1 cellular context compared by ENCODE assay signal in genomic region chr9:14326264-14326826, GRCh38.
TF ChIP-seq lines count a peak whose summit lies in the region.

No MANE protein-coding gene starts in this region.

TF ChIP-seq in HEK293, 187 proteins besides CTCF, POLR2A, EP300 and RAD21 (continued from another document and continues in another):
- TF ChIP-seq GFI1B (tag by site-specific recombination; IDR thresholded peaks at IDR 0.05) (0 out of 2 replicates have a peak, but pooled peaks have one; percentile 45), ZBTB10 (tag by site-specific recombination; IDR thresholded peaks at IDR 0.05) (no peak), TRIM28 (IDR thresholded peaks at IDR 0.05; ENCODE audit: borderline replicate concordance, low read length) (no peak), ZNF677 (tag by site-specific recombination; IDR thresholded peaks at IDR 0.05) (no peak), ZNF629 (tag by site-specific recombination; IDR thresholded peaks at IDR 0.05) (peak; percentile 79), MZF1 (tag by site-specific recombination; IDR thresholded peaks at IDR 0.05; ENCODE audit: borderline replicate concordance) (no peak; the same call in 1 of the 2 replicates), KLF8 (tag by site-specific recombination; IDR thresholded peaks at IDR 0.05) (peak; percentile 65), ZNF600 (tag by site-specific recombination; IDR thresholded peaks at IDR 0.05) (peak; percentile 89), ZBTB49 (tag by site-specific recombination; IDR thresholded peaks at IDR 0.05; ENCODE audit: low read depth) (no peak), ZNF747 (tag by site-specific recombination; IDR thresholded peaks at IDR 0.05) (no peak), ZNF529 (tag by site-specific recombination; IDR thresholded peaks at IDR 0.05; ENCODE audit: insufficient replicate concordance) (no peak), ZNF354C (tag by site-specific recombination; IDR thresholded peaks at IDR 0.05; ENCODE audit: borderline replicate concordance, low read depth) (no peak), ZNF274 (IDR thresholded peaks at IDR 0.05; ENCODE audit: low read length) (no peak), ZNF274 (tag by site-specific recombination; IDR thresholded peaks at IDR 0.05; ENCODE audit: borderline replicate concordance) (no peak), ZNF202 (tag by site-specific recombination; IDR thresholded peaks at IDR 0.05; ENCODE audit: borderline replicate concordance) (no peak), ZNF843 (tag by site-specific recombination; IDR thresholded peaks at IDR 0.05) (peak; percentile 88), YY1 (tag by site-specific recombination; IDR thresholded peaks at IDR 0.05) (no peak), ZNF19 (tag by site-specific recombination; IDR thresholded peaks at IDR 0.05; ENCODE audit: low read depth) (no peak), ZNF23 (tag by site-specific recombination; IDR thresholded peaks at IDR 0.05; ENCODE audit: borderline replicate concordance) (no peak), ZNF580 (tag by site-specific recombination; IDR thresholded peaks at IDR 0.05) (peak; percentile 58; the same call in 1 of the 2 replicates), ZNF791 (tag by site-specific recombination; IDR thresholded peaks at IDR 0.05) (no peak), ZBTB7A (tag by site-specific recombination; IDR thresholded peaks at IDR 0.05; ENCODE audit: low read depth) (no peak), ZBTB1 (tag by site-specific recombination; IDR thresholded peaks at IDR 0.05) (no peak), ZNF394 (tag by site-specific recombination; IDR thresholded peaks at IDR 0.05; ENCODE audit: borderline replicate concordance) (0 out of 2 replicates have a peak, but pooled peaks have one; percentile 15), ZNF174 (tag by site-specific recombination; IDR thresholded peaks at IDR 0.05) (no peak), ZSCAN30 (tag by site-specific recombination; IDR thresholded peaks at IDR 0.05) (no peak), SCRT1 (tag by site-specific recombination; IDR thresholded peaks at IDR 0.05; ENCODE audit: borderline replicate concordance) (peak; percentile 62; the same call in 1 of the 2 replicates), ZNF433 (tag by site-specific recombination; IDR thresholded peaks at IDR 0.05; ENCODE audit: low read depth) (no peak), ZNF10 (tag by site-specific recombination; IDR thresholded peaks at IDR 0.05) (peak; percentile 50), ZNF510 (tag by site-specific recombination; IDR thresholded peaks at IDR 0.05; ENCODE audit: insufficient replicate concordance) (no peak), ZNF266 (tag by site-specific recombination; IDR thresholded peaks at IDR 0.05; ENCODE audit: low read depth) (no peak), ZFP69B (tag by site-specific recombination; IDR thresholded peaks at IDR 0.05) (no peak), ZNF521 (tag by site-specific recombination; IDR thresholded peaks at IDR 0.05) (no peak), ZSCAN23 (tag by site-specific recombination; IDR thresholded peaks at IDR 0.05) (peak; percentile 48; the same call in 1 of the 2 replicates), YY2 (tag by site-specific recombination; IDR thresholded peaks at IDR 0.05) (no peak), ZNF768 (tag by site-specific recombination; IDR thresholded peaks at IDR 0.05) (no peak), ZNF48 (tag by site-specific recombination; IDR thresholded peaks at IDR 0.05) (no peak), ZNF280C (tag by site-specific recombination; IDR thresholded peaks at IDR 0.05) (no peak), ZNF558 (tag by site-specific recombination; IDR thresholded peaks at IDR 0.05) (no peak), OSR2 (tag by site-specific recombination; IDR thresholded peaks at IDR 0.05) (peak; percentile 61), ZNF645 (tag by site-specific recombination; IDR thresholded peaks at IDR 0.05) (no peak), BCL11B (tag by site-specific recombination; IDR thresholded peaks at IDR 0.05; ENCODE audit: low read depth) (no peak), ZEB2 (tag by site-specific recombination; IDR thresholded peaks at IDR 0.05) (peak; percentile 73), HOXA7 (CRISPR knock-in tag; IDR thresholded peaks at IDR 0.05; ENCODE audit: borderline replicate concordance) (no peak), AEBP2 (tag by site-specific recombination; IDR thresholded peaks at IDR 0.05; ENCODE audit: borderline replicate concordance) (no peak), ZNF792 (tag by site-specific recombination; IDR thresholded peaks at IDR 0.05) (no peak), ZNF654 (tag by site-specific recombination; IDR thresholded peaks at IDR 0.05; ENCODE audit: low read depth) (no peak; the same call in 1 of the 2 replicates), ZSCAN18 (tag by site-specific recombination; IDR thresholded peaks at IDR 0.05) (no peak), ZNF2 (tag by site-specific recombination; IDR thresholded peaks at IDR 0.05) (peak; percentile 100), ZSCAN4 (tag by site-specific recombination; IDR thresholded peaks at IDR 0.05) (peak; percentile 34; the same call in 1 of the 2 replicates), INSM2 (tag by site-specific recombination; IDR thresholded peaks at IDR 0.05) (peak; percentile 79), ZNF292 (tag by site-specific recombination; IDR thresholded peaks at IDR 0.05; ENCODE audit: borderline replicate concordance, low read depth) (no peak), HIC1 (tag by site-specific recombination; IDR thresholded peaks at IDR 0.05) (no peak)
